Comparison of ENCODE assay signal across 2 cellular contexts in the genomic region with DNA sequence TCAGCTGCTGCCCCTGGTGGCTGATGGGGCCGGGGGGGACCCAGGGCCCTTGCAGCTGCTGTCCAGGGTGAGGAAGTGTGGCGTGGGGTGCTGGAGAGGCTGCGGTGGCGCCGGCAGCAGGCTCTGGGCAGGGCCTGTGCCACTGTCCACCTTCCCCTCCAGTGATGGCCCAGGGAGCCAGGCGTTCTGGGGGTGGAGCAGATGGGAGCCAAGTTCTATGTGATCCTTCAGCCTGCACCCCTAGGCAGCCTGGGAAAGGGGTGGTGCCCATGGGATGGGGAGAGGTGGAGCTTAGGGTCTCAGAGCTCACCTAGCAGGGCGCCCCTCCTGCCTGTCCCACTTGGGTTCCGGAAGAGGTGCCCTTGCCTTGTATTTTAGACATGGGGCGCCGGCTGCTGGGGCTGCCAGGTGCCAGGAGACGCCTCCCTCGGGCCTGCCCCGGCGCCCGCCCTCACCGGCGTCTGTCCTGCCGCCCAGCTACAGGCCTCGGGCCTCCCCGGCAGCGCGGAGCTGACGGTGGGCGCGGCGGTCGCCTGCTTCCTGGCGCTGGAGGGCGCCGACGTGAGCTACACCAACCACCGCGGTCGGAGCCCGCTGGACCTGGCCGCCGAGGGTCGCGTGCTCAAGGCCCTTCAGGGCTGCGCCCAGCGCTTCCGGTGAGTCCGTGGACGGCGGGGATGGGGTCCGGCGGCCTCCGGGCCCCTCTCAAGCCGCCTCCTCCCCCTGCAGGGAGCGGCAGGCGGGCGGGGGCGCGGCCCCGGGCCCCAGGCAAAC.
A peak's percentile ranks its signal among the peaks of the same experiment; 100 is the strongest.
TF ChIP-seq lines count a peak whose summit lies in the region.

No MANE protein-coding gene starts in this region.

TF ChIP-seq in WTC11, 78 proteins besides CTCF, POLR2A, EP300 and RAD21 (continued from another document and continues in another):
- TF ChIP-seq NFYB (CRISPR knock-in tag; conservative IDR thresholded peaks at IDR 0.05; ENCODE audit: low read depth) (no peak), ELF4 (CRISPR knock-in tag; IDR thresholded peaks at IDR 0.05; ENCODE audit: low read depth) (no peak), CBFB (CRISPR knock-in tag; IDR thresholded peaks at IDR 0.05; ENCODE audit: low read depth) (no peak), GRHL2 (CRISPR knock-in tag; IDR thresholded peaks at IDR 0.05; ENCODE audit: insufficient replicate concordance, severe bottlenecking) (no peak), ZNF219 (CRISPR knock-in tag; IDR thresholded peaks at IDR 0.05; ENCODE audit: borderline replicate concordance) (no peak), GTF2I (CRISPR knock-in tag; conservative IDR thresholded peaks at IDR 0.05) (no peak), CREB1 (CRISPR knock-in tag; IDR thresholded peaks at IDR 0.05) (no peak), ZNF138 (CRISPR knock-in tag; conservative IDR thresholded peaks at IDR 0.05) (no peak), ZNF121 (CRISPR knock-in tag; IDR thresholded peaks at IDR 0.05) (no peak)
- TF ChIP-seq, protein P1, sequence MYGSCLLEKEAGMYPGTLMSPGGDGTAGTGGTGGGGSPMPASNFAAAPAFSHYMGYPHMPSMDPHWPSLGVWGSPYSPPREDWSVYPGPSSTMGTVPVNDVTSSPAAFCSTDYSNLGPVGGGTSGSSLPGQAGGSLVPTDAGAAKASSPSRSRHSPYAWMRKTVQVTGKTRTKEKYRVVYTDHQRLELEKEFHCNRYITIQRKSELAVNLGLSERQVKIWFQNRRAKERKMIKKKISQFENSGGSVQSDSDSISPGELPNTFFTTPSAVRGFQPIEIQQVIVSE (CRISPR knock-in tag; IDR thresholded peaks at IDR 0.05; ENCODE audit: borderline replicate concordance) = no peak
- TF ChIP-seq, protein P2, sequence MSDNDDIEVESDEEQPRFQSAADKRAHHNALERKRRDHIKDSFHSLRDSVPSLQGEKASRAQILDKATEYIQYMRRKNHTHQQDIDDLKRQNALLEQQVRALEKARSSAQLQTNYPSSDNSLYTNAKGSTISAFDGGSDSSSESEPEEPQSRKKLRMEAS (CRISPR knock-in tag; IDR thresholded peaks at IDR 0.05) = peak; percentile 47; the same call in 1 of the 2 replicates
- TF ChIP-seq, protein P3, sequence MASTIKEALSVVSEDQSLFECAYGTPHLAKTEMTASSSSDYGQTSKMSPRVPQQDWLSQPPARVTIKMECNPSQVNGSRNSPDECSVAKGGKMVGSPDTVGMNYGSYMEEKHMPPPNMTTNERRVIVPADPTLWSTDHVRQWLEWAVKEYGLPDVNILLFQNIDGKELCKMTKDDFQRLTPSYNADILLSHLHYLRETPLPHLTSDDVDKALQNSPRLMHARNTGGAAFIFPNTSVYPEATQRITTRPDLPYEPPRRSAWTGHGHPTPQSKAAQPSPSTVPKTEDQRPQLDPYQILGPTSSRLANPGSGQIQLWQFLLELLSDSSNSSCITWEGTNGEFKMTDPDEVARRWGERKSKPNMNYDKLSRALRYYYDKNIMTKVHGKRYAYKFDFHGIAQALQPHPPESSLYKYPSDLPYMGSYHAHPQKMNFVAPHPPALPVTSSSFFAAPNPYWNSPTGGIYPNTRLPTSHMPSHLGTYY (CRISPR knock-in tag; IDR thresholded peaks at IDR 0.05) = no peak
- TF ChIP-seq, protein P4, sequence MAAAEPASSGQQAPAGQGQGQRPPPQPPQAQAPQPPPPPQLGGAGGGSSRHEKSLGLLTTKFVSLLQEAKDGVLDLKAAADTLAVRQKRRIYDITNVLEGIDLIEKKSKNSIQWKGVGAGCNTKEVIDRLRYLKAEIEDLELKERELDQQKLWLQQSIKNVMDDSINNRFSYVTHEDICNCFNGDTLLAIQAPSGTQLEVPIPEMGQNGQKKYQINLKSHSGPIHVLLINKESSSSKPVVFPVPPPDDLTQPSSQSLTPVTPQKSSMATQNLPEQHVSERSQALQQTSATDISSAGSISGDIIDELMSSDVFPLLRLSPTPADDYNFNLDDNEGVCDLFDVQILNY (CRISPR knock-in tag; IDR thresholded peaks at IDR 0.05) = peak; percentile 31; the same call in 1 of the 2 replicates
- TF ChIP-seq, protein P5, sequence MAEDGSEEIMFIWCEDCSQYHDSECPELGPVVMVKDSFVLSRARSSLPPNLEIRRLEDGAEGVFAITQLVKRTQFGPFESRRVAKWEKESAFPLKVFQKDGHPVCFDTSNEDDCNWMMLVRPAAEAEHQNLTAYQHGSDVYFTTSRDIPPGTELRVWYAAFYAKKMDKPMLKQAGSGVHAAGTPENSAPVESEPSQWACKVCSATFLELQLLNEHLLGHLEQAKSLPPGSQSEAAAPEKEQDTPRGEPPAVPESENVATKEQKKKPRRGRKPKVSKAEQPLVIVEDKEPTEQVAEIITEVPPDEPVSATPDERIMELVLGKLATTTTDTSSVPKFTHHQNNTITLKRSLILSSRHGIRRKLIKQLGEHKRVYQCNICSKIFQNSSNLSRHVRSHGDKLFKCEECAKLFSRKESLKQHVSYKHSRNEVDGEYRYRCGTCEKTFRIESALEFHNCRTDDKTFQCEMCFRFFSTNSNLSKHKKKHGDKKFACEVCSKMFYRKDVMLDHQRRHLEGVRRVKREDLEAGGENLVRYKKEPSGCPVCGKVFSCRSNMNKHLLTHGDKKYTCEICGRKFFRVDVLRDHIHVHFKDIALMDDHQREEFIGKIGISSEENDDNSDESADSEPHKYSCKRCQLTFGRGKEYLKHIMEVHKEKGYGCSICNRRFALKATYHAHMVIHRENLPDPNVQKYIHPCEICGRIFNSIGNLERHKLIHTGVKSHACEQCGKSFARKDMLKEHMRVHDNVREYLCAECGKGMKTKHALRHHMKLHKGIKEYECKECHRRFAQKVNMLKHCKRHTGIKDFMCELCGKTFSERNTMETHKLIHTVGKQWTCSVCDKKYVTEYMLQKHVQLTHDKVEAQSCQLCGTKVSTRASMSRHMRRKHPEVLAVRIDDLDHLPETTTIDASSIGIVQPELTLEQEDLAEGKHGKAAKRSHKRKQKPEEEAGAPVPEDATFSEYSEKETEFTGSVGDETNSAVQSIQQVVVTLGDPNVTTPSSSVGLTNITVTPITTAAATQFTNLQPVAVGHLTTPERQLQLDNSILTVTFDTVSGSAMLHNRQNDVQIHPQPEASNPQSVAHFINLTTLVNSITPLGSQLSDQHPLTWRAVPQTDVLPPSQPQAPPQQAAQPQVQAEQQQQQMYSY (CRISPR knock-in tag; IDR thresholded peaks at IDR 0.05) = no peak
- TF ChIP-seq, protein P6, sequence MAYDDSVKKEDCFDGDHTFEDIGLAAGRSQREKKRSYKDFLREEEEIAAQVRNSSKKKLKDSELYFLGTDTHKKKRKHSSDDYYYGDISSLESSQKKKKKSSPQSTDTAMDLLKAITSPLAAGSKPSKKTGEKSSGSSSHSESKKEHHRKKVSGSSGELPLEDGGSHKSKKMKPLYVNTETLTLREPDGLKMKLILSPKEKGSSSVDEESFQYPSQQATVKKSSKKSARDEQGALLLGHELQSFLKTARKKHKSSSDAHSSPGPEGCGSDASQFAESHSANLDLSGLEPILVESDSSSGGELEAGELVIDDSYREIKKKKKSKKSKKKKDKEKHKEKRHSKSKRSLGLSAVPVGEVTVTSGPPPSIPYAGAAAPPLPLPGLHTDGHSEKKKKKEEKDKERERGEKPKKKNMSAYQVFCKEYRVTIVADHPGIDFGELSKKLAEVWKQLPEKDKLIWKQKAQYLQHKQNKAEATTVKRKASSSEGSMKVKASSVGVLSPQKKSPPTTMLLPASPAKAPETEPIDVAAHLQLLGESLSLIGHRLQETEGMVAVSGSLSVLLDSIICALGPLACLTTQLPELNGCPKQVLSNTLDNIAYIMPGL (CRISPR knock-in tag; IDR thresholded peaks at IDR 0.05) = peak; percentile 35; the same call in 1 of the 2 replicates

TF ChIP-seq in endothelial cell of umbilical vein, 7 proteins besides CTCF, POLR2A, EP300 and RAD21 (continued from another document):
- TF ChIP-seq EZH2 (IDR thresholded peaks at IDR 0.05; ENCODE audit: borderline replicate concordance, low read depth, low read length, severe bottlenecking) = peak; percentile 70
